ENCODE assay signal across 9 cellular contexts in the genomic region with DNA sequence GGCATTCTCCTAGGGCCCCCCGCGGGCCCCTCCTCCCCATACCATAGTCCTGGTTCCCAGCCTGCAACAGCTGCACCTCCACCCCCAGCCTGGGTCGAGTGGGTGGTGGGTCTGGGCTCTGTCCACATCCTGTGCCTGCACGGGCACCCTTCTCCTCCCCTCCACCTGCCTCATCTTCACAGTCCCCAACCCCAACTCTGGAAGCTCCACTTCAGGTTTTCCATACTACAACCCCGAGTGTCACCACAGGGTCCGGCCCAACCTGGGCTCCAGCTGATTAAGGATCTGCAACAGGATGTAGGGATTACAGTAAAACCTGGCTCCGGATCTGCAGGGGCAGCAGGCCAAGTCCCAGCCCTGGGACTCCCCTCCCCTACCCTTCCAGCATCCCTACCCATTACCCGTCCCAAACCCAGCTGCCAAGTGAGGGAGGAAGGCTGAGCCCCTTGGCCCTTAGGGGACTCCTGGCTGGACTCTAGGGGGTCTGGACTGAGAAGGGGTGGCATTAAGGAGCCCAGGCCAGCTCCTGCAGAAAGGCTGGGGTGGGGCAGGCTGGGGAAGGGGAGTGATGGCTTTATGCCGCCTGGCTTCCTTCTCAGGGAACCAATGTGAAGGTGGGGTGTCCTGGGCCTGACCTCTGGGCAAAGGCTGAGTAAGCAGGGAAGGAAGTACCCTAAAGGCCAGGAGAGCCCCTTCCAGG.
A peak's percentile ranks its signal among the peaks of the same experiment; 100 is the strongest.
DNase-seq lines count a peak whose midpoint lies in the region; ATAC-seq lines count a peak whose summit lies in the region.
"Had no signal": no experiment of that assay in that cellular context is flagged by ENCODE, and none has a peak within 500 bp of the region (broad histone marks: within the 10 kb centered on the region; RNA-seq: fewer than 3 reads in every experiment).

No MANE protein-coding gene starts in this region.

- no peak for DNase-seq in activated CD8-positive, alpha-beta memory T cell treated with anti-CD3 and anti-CD28 coated beads, Interleukin-2, amount 10 ng/mL, durations not matched to agents 7 days and 5 days
- no peak for DNase-seq in activated CD8-positive, alpha-beta memory T cell treated with anti-CD3 and anti-CD28 coated beads, Interleukin-2, amount 50 U/mL, for 4 hours
- peak; percentile 98 for DNase-seq in NCI-H510A (lab: John Stamatoyannopoulos, UW)
- DNase-seq in mesenteric fat pad (ENCODE audit: low spot score): no peak
- DNase-seq: right lobe of liver had no signal

- H3K9me3 Mint-ChIP-seq in activated CD8-positive, alpha-beta memory T cell treated with anti-CD3 and anti-CD28 coated beads, Interleukin-2, amount 10 ng/mL, durations not matched to agents 7 days and 5 days (ENCODE audit: low read depth): no peaks in the 10 kb centered on the region

- H3K27ac ChIP-seq in duodenal mucosa (ENCODE audit: low read depth, low read length): peak overlapping the region; percentile 25
- peak overlapping the region; percentile 96 for H3K27ac ChIP-seq in rectal smooth muscle tissue (ENCODE audit: low read depth, low read length)
- H3K27ac ChIP-seq: right lobe of liver had no signal

- H3K36me3 ChIP-seq in duodenal mucosa (ENCODE audit: control insufficient read depth in 1 of 2, insufficient read depth in 2 of 2, low read length in 2 of 2): peaks cover 0 to 4% of the 10 kb centered on the region in 2 donors
- no peaks in the 10 kb centered on the region for H3K36me3 ChIP-seq in rectal smooth muscle tissue (ENCODE audit: control insufficient read depth, insufficient read depth, low read length)
- H3K36me3 ChIP-seq: right lobe of liver had no signal

- H3K4me1 ChIP-seq in duodenal mucosa (ENCODE audit: control insufficient read depth in 1 of 2, insufficient read depth in 2 of 2, low read length in 2 of 2): peaks cover 70 to 71% of the 10 kb centered on the region in 2 donors
- H3K4me1 ChIP-seq in rectal smooth muscle tissue (ENCODE audit: control insufficient read depth, insufficient read depth, low read length): peaks cover 82% of the 10 kb centered on the region

- peak; percentile 42 for ATAC-seq in activated CD8-positive, alpha-beta memory T cell treated with anti-CD3 and anti-CD28 coated beads, Interleukin-2, amount 10 ng/mL, durations not matched to agents 7 days and 5 days
- no peak for ATAC-seq in HG03139 (IDR thresholded peaks at IDR 0.05; ENCODE audit: unreplicated experiment)
- no peak for ATAC-seq in HG02840 (IDR thresholded peaks at IDR 0.05; ENCODE audit: low FRiP score, unreplicated experiment)

- no peak overlapping the region for H3K4me3 Mint-ChIP-seq in activated CD8-positive, alpha-beta memory T cell treated with anti-CD3 and anti-CD28 coated beads, Interleukin-2, amount 10 ng/mL, durations not matched to agents 7 days and 5 days

- H3K27me3 ChIP-seq in duodenal mucosa (ENCODE audit: control insufficient read depth in 1 of 2, insufficient read depth in 2 of 2, low read length in 2 of 2) (no peaks in the 10 kb centered on the region), rectal smooth muscle tissue (ENCODE audit: control insufficient read depth, insufficient read depth, low read length) (no peaks in the 10 kb centered on the region)
- H3K27me3 ChIP-seq: right lobe of liver had no signal

- no peaks in the 10 kb centered on the region for H3K27me3 Mint-ChIP-seq in activated CD8-positive, alpha-beta memory T cell treated with anti-CD3 and anti-CD28 coated beads, Interleukin-2, amount 10 ng/mL, durations not matched to agents 7 days and 5 days

- no peak overlapping the region for H3K27ac Mint-ChIP-seq in activated CD8-positive, alpha-beta memory T cell treated with anti-CD3 and anti-CD28 coated beads, Interleukin-2, amount 10 ng/mL, durations not matched to agents 7 days and 5 days

- CTCF ChIA-PET in activated CD8-positive, alpha-beta memory T cell treated with anti-CD3 and anti-CD28 coated beads, Interleukin-2, amount 10 ng/mL, durations not matched to agents 7 days and 5 days (lab: Charles Lee): no interaction called here

- H3K36me3 Mint-ChIP-seq in activated CD8-positive, alpha-beta memory T cell treated with anti-CD3 and anti-CD28 coated beads, Interleukin-2, amount 10 ng/mL, durations not matched to agents 7 days and 5 days: no peaks in the 10 kb centered on the region

- no peaks in the 10 kb centered on the region for H3K9me3 ChIP-seq in duodenal mucosa (ENCODE audit: control insufficient read depth in 1 of 2, low read length in 2 of 2)
- H3K9me3 ChIP-seq: right lobe of liver had no signal

- H3K4me3 ChIP-seq in duodenal mucosa (ENCODE audit: low read depth in 1 of 2, low read length in 2 of 2) (no peak overlapping the region), rectal smooth muscle tissue (ENCODE audit: low read length) (peak overlapping the region; percentile 19)
- H3K4me3 ChIP-seq: right lobe of liver had no signal

- H3K4me1 Mint-ChIP-seq in activated CD8-positive, alpha-beta memory T cell treated with anti-CD3 and anti-CD28 coated beads, Interleukin-2, amount 10 ng/mL, durations not matched to agents 7 days and 5 days: no peaks in the 10 kb centered on the region

- no peak overlapping the region for H3K9ac ChIP-seq in duodenal mucosa (ENCODE audit: low read depth in 1 of 2, low read length in 2 of 2)
- no peak overlapping the region for H3K9ac ChIP-seq in rectal smooth muscle tissue (ENCODE audit: low read length)
